20 cellular contexts compared by ENCODE assay signal in genomic region chr10:45003432-45004000, GRCh38.
"Had no signal": no experiment of that assay in that cellular context is flagged by ENCODE, and none has a peak within 500 bp of the region (broad histone marks: within the 10 kb centered on the region; RNA-seq: fewer than 3 reads in every experiment).

No MANE protein-coding gene starts in this region.

- H3K36me3 ChIP-seq: prostate gland had no signal

- H3K27me3 ChIP-seq: brain microvascular endothelial cell, dorsolateral prefrontal cortex, esophagus squamous epithelium, spleen, suprapubic skin had no signal

- H3K27ac Mint-ChIP-seq: activated CD4-positive, alpha-beta memory T cell treated with anti-CD3 and anti-CD28 coated beads for 36 hours; type B pancreatic cell had no signal

- DNase-seq: activated CD4-positive, alpha-beta memory T cell treated with anti-CD3 and anti-CD28 coated beads for 36 hours; activated naive CD4-positive, alpha-beta T cell treated with anti-CD3 and anti-CD28 coated beads, Interleukin-2, amount 50 U/mL, for 16 hours; amniotic stem cell; brain microvascular endothelial cell; cerebellar nuclear complex; dorsolateral prefrontal cortex; esophagus squamous epithelium; foreskin fibroblast; glutamatergic neuron; lower lobe of right lung; naive B cell; occipital lobe; spleen; stimulated activated CD4-positive, alpha-beta T cell treated with anti-CD3 and anti-CD28 coated beads, Interleukin-1b, Interleukin-23, amount 100 ng/mL, for 48 hours; stimulated activated naive CD4-positive, alpha-beta T cell had no signal

- H3K4me3 Mint-ChIP-seq: activated CD4-positive, alpha-beta memory T cell treated with anti-CD3 and anti-CD28 coated beads for 36 hours; type B pancreatic cell had no signal

- H3K27ac ChIP-seq: brain microvascular endothelial cell, dorsolateral prefrontal cortex, esophagus squamous epithelium, lower lobe of right lung, prostate gland, SK-N-MC, suprapubic skin had no signal

- ATAC-seq: lower lobe of right lung, sciatic nerve had no signal

- H3K27me3 Mint-ChIP-seq: activated CD4-positive, alpha-beta memory T cell treated with anti-CD3 and anti-CD28 coated beads for 36 hours; type B pancreatic cell had no signal

- H3K9me3 ChIP-seq: esophagus squamous epithelium, lower lobe of right lung, prostate gland, suprapubic skin had no signal

- H3K4me3 ChIP-seq: esophagus squamous epithelium, lower lobe of right lung, prostate gland, SK-N-MC, spleen, suprapubic skin had no signal
